Comparison of ENCODE assay signal across 2 cellular contexts in the genomic region with DNA sequence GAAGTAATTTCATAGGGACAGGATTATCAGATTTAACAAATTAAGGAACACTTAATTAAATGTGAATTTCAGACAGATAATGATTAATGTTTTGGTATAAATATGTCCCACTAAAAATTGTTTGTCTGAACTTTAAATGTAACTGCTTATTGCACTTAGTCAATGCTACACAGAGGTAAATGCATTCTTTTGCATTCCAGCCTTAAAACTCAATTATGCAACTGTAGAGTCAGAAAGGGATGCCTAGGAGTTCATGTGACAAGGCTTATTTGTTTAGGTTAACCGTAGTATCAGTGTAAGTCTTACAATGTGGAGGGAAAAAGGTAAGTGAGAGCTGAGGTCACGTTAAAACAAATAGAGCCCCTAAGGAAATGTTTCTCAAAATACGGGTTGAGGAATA.
TF ChIP-seq lines count a peak whose summit lies in the region.

No MANE protein-coding gene starts in this region.

TF ChIP-seq in GM23338, 12 proteins besides CTCF, POLR2A, EP300 and RAD21 (continued from another document):
- TF ChIP-seq ZNF462 (CRISPR knock-in tag; IDR thresholded peaks at IDR 0.05) (no peak), ZNF114 (CRISPR knock-in tag; IDR thresholded peaks at IDR 0.05) (no peak), EZH2 (IDR thresholded peaks at IDR 0.05; ENCODE audit: low read depth, unreplicated experiment) (no peak), ZNF331 (CRISPR knock-in tag; IDR thresholded peaks at IDR 0.05; ENCODE audit: low read depth) (no peak), NANOG (IDR thresholded peaks at IDR 0.05; ENCODE audit: borderline replicate concordance) (no peak)
- TF ChIP-seq, protein P1, sequence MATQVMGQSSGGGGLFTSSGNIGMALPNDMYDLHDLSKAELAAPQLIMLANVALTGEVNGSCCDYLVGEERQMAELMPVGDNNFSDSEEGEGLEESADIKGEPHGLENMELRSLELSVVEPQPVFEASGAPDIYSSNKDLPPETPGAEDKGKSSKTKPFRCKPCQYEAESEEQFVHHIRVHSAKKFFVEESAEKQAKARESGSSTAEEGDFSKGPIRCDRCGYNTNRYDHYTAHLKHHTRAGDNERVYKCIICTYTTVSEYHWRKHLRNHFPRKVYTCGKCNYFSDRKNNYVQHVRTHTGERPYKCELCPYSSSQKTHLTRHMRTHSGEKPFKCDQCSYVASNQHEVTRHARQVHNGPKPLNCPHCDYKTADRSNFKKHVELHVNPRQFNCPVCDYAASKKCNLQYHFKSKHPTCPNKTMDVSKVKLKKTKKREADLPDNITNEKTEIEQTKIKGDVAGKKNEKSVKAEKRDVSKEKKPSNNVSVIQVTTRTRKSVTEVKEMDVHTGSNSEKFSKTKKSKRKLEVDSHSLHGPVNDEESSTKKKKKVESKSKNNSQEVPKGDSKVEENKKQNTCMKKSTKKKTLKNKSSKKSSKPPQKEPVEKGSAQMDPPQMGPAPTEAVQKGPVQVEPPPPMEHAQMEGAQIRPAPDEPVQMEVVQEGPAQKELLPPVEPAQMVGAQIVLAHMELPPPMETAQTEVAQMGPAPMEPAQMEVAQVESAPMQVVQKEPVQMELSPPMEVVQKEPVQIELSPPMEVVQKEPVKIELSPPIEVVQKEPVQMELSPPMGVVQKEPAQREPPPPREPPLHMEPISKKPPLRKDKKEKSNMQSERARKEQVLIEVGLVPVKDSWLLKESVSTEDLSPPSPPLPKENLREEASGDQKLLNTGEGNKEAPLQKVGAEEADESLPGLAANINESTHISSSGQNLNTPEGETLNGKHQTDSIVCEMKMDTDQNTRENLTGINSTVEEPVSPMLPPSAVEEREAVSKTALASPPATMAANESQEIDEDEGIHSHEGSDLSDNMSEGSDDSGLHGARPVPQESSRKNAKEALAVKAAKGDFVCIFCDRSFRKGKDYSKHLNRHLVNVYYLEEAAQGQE (IDR thresholded peaks at IDR 0.05; ENCODE audit: unreplicated experiment): no peak
- TF ChIP-seq, protein P2, sequence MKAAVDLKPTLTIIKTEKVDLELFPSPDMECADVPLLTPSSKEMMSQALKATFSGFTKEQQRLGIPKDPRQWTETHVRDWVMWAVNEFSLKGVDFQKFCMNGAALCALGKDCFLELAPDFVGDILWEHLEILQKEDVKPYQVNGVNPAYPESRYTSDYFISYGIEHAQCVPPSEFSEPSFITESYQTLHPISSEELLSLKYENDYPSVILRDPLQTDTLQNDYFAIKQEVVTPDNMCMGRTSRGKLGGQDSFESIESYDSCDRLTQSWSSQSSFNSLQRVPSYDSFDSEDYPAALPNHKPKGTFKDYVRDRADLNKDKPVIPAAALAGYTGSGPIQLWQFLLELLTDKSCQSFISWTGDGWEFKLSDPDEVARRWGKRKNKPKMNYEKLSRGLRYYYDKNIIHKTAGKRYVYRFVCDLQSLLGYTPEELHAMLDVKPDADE (IDR thresholded peaks at IDR 0.05): no peak

TF ChIP-seq in WTC11, 78 proteins besides CTCF, POLR2A, EP300 and RAD21 (continued from another document):
- TF ChIP-seq ZMAT4 (CRISPR knock-in tag; IDR thresholded peaks at IDR 0.05) (no peak), TEAD1 (CRISPR knock-in tag; IDR thresholded peaks at IDR 0.05) (no peak), ZNF263 (CRISPR knock-in tag; IDR thresholded peaks at IDR 0.05; ENCODE audit: low read depth) (no peak), MAX (CRISPR knock-in tag; IDR thresholded peaks at IDR 0.05) (no peak), CREM (CRISPR knock-in tag; IDR thresholded peaks at IDR 0.05) (no peak), ZNF121 (CRISPR knock-in tag; IDR thresholded peaks at IDR 0.05) (no peak), NR1H2 (CRISPR knock-in tag; IDR thresholded peaks at IDR 0.05) (no peak), ATF1 (CRISPR knock-in tag; IDR thresholded peaks at IDR 0.05) (no peak)
- TF ChIP-seq, protein P3, sequence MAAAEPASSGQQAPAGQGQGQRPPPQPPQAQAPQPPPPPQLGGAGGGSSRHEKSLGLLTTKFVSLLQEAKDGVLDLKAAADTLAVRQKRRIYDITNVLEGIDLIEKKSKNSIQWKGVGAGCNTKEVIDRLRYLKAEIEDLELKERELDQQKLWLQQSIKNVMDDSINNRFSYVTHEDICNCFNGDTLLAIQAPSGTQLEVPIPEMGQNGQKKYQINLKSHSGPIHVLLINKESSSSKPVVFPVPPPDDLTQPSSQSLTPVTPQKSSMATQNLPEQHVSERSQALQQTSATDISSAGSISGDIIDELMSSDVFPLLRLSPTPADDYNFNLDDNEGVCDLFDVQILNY (CRISPR knock-in tag; IDR thresholded peaks at IDR 0.05): no peak
